In the genomic region with DNA sequence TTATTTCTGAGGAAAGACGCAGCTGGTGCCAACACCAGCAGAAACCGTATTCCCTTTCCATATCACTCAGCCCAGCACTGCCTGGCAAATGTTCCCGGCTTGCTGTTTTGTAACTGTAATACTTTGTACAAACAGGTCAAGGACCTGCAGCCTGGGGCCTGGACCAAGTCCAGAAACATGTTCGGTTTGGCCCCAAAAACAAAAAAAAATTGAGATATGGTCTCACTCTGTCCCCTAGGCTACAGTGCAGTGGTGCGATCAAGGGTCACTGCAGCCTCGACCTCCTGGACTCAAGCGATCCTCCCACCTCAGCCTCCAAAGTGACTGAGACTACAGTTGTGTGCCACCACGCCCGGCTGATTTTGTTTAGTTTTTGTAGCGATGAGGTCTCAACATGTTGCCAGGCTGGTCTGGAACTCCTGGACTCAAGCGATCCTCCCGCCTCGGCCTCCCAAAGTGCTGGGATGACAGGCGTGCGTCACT, we compare ENCODE assay signal across 9 cellular contexts. TPM values are rescaled to one million over a fixed set of nuclear protein-coding genes. Genes with fewer than 3 reads are reported as not detected.
DNase-seq lines count a peak whose midpoint lies in the region; ATAC-seq, FAIRE-seq and TF ChIP-seq lines count a peak whose summit lies in the region.
"Had no signal": no experiment of that assay in that cellular context is flagged by ENCODE, and none has a peak within 500 bp of the region (broad histone marks: within the 10 kb centered on the region; RNA-seq: fewer than 3 reads in every experiment).

No MANE protein-coding gene starts in this region.

- peaks cover 9% of the 10 kb centered on the region for H3K4me1 Mint-ChIP-seq in GM23338

- peaks cover 2% of the 10 kb centered on the region; the same call in 1 of the 3 replicates for H3K36me3 Mint-ChIP-seq in GM23338 (ENCODE audit: low read depth)

- H3K27ac Mint-ChIP-seq in GM23338 = no peak overlapping the region

- H3K27me3 ChIP-seq in GM23338 (ENCODE audit: insufficient read depth) = no peaks in the 10 kb centered on the region
- no peaks in the 10 kb centered on the region for H3K27me3 ChIP-seq in WERI-Rb-1 (ENCODE audit: insufficient read depth, low read depth, severe bottlenecking)

- H3K4me2 ChIP-seq in GM23338 = peak overlapping the region; percentile 85

- H4K20me1 ChIP-seq in GM23338 (replicated peaks; ENCODE audit: insufficient read depth) = no peaks in the 10 kb centered on the region; the same call in 1 of the 2 replicates

- H3K4me3 ChIP-seq in GM23338 = peak overlapping the region; percentile 65
- H3K4me3 ChIP-seq in WERI-Rb-1 (ENCODE audit: low read depth, low read length) = peak overlapping the region; percentile 47; the same call in 1 of the 2 replicates
- H3K4me3 ChIP-seq in foreskin fibroblast (ENCODE audit: low read depth in 1 of 2, low read length in 2 of 2) = peak overlapping the region; percentile 92 to 97
- peak overlapping the region; percentile 98 for H3K4me3 ChIP-seq in skeletal muscle cell (ENCODE audit: low read depth, low read length)

- no peak for TF ChIP-seq CTCF in GM23338 (conservative IDR thresholded peaks at IDR 0.05; ENCODE audit: low read depth in 2 of 2)
- no peak for TF ChIP-seq CTCF in WERI-Rb-1 (IDR thresholded peaks at IDR 0.05; ENCODE audit: low read depth, low read length)
- no peak for TF ChIP-seq CTCF in foreskin fibroblast (IDR thresholded peaks at IDR 0.05; ENCODE audit: low read depth, low read length)

- H3K9me3 Mint-ChIP-seq in GM23338 = peaks cover 3% of the 10 kb centered on the region; the same call in 1 of the 3 replicates

- H3K27me3 Mint-ChIP-seq in GM23338 (ENCODE audit: insufficient read depth, low read depth, poor library complexity) = peaks cover 19% of the 10 kb centered on the region

- H3K4me1 ChIP-seq in GM23338 (ENCODE audit: insufficient read depth) = peaks cover 17% of the 10 kb centered on the region

- FAIRE-seq in H54 (lab: Jason Lieb, UNC) = no peak

- no peaks in the 10 kb centered on the region for H3K9me3 ChIP-seq in WERI-Rb-1 (ENCODE audit: severe bottlenecking)

- no peak for ATAC-seq in GM23338

- no peak overlapping the region for H3K27ac ChIP-seq in GM23338 (ENCODE audit: low read depth)
- no peak overlapping the region for H3K27ac ChIP-seq in WERI-Rb-1

- H3K36me3 ChIP-seq in GM23338 (ENCODE audit: insufficient read depth) (no peaks in the 10 kb centered on the region), WERI-Rb-1 (peaks cover 36% of the 10 kb centered on the region)

- no peak overlapping the region; the same call in 1 of the 2 replicates for H2AFZ ChIP-seq in GM23338

- H3F3A ChIP-seq in GM23338 (replicated peaks; ENCODE audit: low read depth) = 0 out of 2 replicates have a peak, but pooled peaks cover 6% of the 10 kb centered on the region

- H3K4me3 Mint-ChIP-seq in GM23338 = peak overlapping the region; percentile 73

- H3K79me2 ChIP-seq in GM23338 (replicated peaks; ENCODE audit: insufficient read depth) = peaks cover 25% of the 10 kb centered on the region

- DNase-seq in GM23338 (ENCODE audit: low spot score) (no peak), WERI-Rb-1 (no peak), foreskin fibroblast (no peak), skeletal muscle cell (ENCODE audit: low read depth) (no peak), DMS153 (lab: John Stamatoyannopoulos, UW) (no peak), H54 (ENCODE audit: insufficient read length, low spot score) (no peak)
- DNase-seq in stimulated activated naive CD4-positive, alpha-beta T cell treated with Interleukin-2 at 50 U/mL for 16 hours (lab: John Stamatoyannopoulos, UW) = no peak
- DNase-seq in stimulated activated naive CD4-positive, alpha-beta T cell (lab: John Stamatoyannopoulos, UW) = no peak

- no peaks in the 10 kb centered on the region for H3K9me2 ChIP-seq in GM23338 (ENCODE audit: insufficient read depth)

- TF ChIP-seq POLR2A in H54 (IDR thresholded peaks at IDR 0.05; ENCODE audit: low read depth, low read length) = no peak

TF ChIP-seq in GM23338, 12 proteins besides CTCF, POLR2A, EP300 and RAD21 (continues in another document):
- TF ChIP-seq ZNF114 (CRISPR knock-in tag; IDR thresholded peaks at IDR 0.05) (no peak), JUNB (IDR thresholded peaks at IDR 0.05; ENCODE audit: unreplicated experiment) (no peak), STAT1 (IDR thresholded peaks at IDR 0.05; ENCODE audit: unreplicated experiment) (no peak), EZH2phosphoT487 (IDR thresholded peaks at IDR 0.05; ENCODE audit: unreplicated experiment) (no peak), ETS1 (IDR thresholded peaks at IDR 0.05) (no peak), POLR2AphosphoS5 (IDR thresholded peaks at IDR 0.05; ENCODE audit: low read depth) (no peak), NANOG (IDR thresholded peaks at IDR 0.05; ENCODE audit: borderline replicate concordance) (no peak), CREB1 (CRISPR knock-in tag; IDR thresholded peaks at IDR 0.05; ENCODE audit: low read depth) (no peak)
- TF ChIP-seq, protein P1, sequence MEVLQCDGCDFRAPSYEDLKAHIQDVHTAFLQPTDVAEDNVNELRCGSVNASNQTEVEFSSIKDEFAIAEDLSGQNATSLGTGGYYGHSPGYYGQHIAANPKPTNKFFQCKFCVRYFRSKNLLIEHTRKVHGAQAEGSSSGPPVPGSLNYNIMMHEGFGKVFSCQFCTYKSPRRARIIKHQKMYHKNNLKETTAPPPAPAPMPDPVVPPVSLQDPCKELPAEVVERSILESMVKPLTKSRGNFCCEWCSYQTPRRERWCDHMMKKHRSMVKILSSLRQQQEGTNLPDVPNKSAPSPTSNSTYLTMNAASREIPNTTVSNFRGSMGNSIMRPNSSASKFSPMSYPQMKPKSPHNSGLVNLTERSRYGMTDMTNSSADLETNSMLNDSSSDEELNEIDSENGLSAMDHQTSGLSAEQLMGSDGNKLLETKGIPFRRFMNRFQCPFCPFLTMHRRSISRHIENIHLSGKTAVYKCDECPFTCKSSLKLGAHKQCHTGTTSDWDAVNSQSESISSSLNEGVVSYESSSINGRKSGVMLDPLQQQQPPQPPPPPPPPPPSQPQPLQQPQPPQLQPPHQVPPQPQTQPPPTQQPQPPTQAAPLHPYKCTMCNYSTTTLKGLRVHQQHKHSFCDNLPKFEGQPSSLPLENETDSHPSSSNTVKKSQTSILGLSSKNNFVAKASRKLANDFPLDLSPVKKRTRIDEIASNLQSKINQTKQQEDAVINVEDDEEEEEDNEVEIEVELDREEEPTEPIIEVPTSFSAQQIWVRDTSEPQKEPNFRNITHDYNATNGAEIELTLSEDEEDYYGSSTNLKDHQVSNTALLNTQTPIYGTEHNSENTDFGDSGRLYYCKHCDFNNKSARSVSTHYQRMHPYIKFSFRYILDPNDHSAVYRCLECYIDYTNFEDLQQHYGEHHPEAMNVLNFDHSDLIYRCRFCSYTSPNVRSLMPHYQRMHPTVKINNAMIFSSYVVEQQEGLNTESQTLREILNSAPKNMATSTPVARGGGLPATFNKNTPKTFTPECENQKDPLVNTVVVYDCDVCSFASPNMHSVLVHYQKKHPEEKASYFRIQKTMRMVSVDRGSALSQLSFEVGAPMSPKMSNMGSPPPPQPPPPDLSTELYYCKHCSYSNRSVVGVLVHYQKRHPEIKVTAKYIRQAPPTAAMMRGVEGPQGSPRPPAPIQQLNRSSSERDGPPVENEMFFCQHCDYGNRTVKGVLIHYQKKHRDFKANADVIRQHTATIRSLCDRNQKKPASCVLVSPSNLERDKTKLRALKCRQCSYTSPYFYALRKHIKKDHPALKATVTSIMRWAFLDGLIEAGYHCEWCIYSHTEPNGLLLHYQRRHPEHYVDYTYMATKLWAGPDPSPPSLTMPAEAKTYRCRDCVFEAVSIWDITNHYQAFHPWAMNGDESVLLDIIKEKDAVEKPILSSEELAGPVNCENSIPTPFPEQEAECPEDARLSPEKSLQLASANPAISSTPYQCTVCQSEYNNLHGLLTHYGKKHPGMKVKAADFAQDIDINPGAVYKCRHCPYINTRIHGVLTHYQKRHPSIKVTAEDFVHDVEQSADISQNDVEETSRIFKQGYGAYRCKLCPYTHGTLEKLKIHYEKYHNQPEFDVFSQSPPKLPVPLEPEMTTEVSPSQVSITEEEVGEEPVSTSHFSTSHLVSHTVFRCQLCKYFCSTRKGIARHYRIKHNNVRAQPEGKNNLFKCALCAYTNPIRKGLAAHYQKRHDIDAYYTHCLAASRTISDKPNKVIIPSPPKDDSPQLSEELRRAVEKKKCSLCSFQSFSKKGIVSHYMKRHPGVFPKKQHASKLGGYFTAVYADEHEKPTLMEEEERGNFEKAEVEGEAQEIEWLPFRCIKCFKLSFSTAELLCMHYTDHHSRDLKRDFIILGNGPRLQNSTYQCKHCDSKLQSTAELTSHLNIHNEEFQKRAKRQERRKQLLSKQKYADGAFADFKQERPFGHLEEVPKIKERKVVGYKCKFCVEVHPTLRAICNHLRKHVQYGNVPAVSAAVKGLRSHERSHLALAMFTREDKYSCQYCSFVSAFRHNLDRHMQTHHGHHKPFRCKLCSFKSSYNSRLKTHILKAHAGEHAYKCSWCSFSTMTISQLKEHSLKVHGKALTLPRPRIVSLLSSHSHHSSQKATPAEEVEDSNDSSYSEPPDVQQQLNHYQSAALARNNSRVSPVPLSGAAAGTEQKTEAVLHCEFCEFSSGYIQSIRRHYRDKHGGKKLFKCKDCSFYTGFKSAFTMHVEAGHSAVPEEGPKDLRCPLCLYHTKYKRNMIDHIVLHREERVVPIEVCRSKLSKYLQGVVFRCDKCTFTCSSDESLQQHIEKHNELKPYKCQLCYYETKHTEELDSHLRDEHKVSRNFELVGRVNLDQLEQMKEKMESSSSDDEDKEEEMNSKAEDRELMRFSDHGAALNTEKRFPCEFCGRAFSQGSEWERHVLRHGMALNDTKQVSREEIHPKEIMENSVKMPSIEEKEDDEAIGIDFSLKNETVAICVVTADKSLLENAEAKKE (CRISPR knock-in tag; IDR thresholded peaks at IDR 0.05) = no peak

RNA-seq across cellular contexts. Expression of gene HAGH, which starts 1.2 kb away (rescaled TPM):
- total RNA-seq in GM23338 (2014; rRNA removed; shearing (Covaris generic)) = 24.7 and 30.6 TPM in 2 replicates
- 28.5 and 28.9 TPM in 2 replicates for polyA plus RNA-seq in GM23338 (2016; fragmentation: Nextera tagmentation; extraction: Ambion mirVana)

RNA-seq across cellular contexts. Expression of gene FAHD1, which starts 1.6 kb away (rescaled TPM):
- 17.3 and 21.0 TPM in 2 replicates for total RNA-seq in GM23338 (2014; rRNA removed; shearing (Covaris generic))
- polyA plus RNA-seq in GM23338 (2016; fragmentation: Nextera tagmentation; extraction: Ambion mirVana) = 23.9 and 24.2 TPM in 2 replicates

RNA-seq across cellular contexts. Expression of gene IGFALS, which starts 31.9 kb away (rescaled TPM):
- total RNA-seq in GM23338 (2014; rRNA removed; shearing (Covaris generic)) = not detected in 2 replicates
- polyA plus RNA-seq in GM23338 (2016; fragmentation: Nextera tagmentation; extraction: Ambion mirVana) = 0.16 TPM in 1 of 2 replicates, not detected in the other
- total RNA-seq: RPMI7951 had no signal

RNA-seq across cellular contexts. Expression of gene NUBP2, which starts 42.7 kb away (rescaled TPM):
- total RNA-seq in GM23338 (2014; rRNA removed; shearing (Covaris generic)) = 143 and 175 TPM in 2 replicates
- 79.0 and 79.4 TPM in 2 replicates for polyA plus RNA-seq in GM23338 (2016; fragmentation: Nextera tagmentation; extraction: Ambion mirVana)

RNA-seq across cellular contexts. Expression of gene SPSB3, which starts 43.1 kb away (rescaled TPM):
- total RNA-seq in GM23338 (2014; rRNA removed; shearing (Covaris generic)) = 34.7 and 42.8 TPM in 2 replicates
- polyA plus RNA-seq in GM23338 (2016; fragmentation: Nextera tagmentation; extraction: Ambion mirVana) = 27.1 and 33.9 TPM in 2 replicates

Comparison
In these comparisons a context has a peak if more than half of its experiments do, and no peak if none do; other contexts are left out.
1. H3K4me3 ChIP-seq: peak in every context shown above with its lines; median percentile 98 in skeletal muscle cell; 94 in foreskin fibroblast; 65 in GM23338; 47 in WERI-Rb-1.